ENCODE assay signal across 9 cellular contexts in genomic region chr10:25934673-25935139, GRCh38. TPM values are rescaled to one million over a fixed set of nuclear protein-coding genes. Genes with fewer than 3 reads are reported as not detected.
DNase-seq lines count a peak whose midpoint lies in the region; ATAC-seq, FAIRE-seq and TF ChIP-seq lines count a peak whose summit lies in the region.
"Had no signal": no experiment of that assay in that cellular context is flagged by ENCODE, and none has a peak within 500 bp of the region (broad histone marks: within the 10 kb centered on the region; RNA-seq: fewer than 3 reads in every experiment).

No MANE protein-coding gene starts in this region.

- dilution Hi-C loops in keratinocyte (cut with MboI; ENCODE audit: extremely low pct_ligation_motif_present, low sequenced_read_pairs): no loop called here

- no peaks in the 10 kb centered on the region for H3K9me3 Mint-ChIP-seq in H9
- H3K9me3 Mint-ChIP-seq in activated CD8-positive, alpha-beta T cell treated with anti-CD3 and anti-CD28 coated beads for 36 hours: no peaks in the 10 kb centered on the region

- peak overlapping the region; percentile 69 for H3K9ac ChIP-seq in H9 (ENCODE audit: extremely low read depth, insufficient read length, low read length)
- no peak overlapping the region for H3K9ac ChIP-seq in keratinocyte (ENCODE audit: control insufficient read depth, extremely low read depth, insufficient read depth, low read length)

- H4K91ac ChIP-seq in H9 (ENCODE audit: insufficient read length, low read depth, low read length): no peak overlapping the region

- no peaks in the 10 kb centered on the region for H3K9me1 ChIP-seq in keratinocyte (ENCODE audit: control insufficient read depth, extremely low read depth, insufficient read depth, low read length)

- H2BK120ac ChIP-seq in H9 (ENCODE audit: low read depth, low read length, poor library complexity, severe bottlenecking): no peak overlapping the region

- H3K4me3 ChIP-seq in keratinocyte (ENCODE audit: control insufficient read depth in 2 of 3, extremely low read depth in 1 of 3, insufficient read depth in 2 of 3, low read depth in 1 of 3, low read length in 3 of 3) (no peak overlapping the region), stomach (peak overlapping the region; percentile 30 to 44 (median 44))

- H3K9me3 ChIP-seq in H9 (ENCODE audit: control insufficient read depth, low read depth, low read length): no peaks in the 10 kb centered on the region
- no peaks in the 10 kb centered on the region for H3K9me3 ChIP-seq in keratinocyte (ENCODE audit: control insufficient read depth, low read depth, low read length)
- peaks cover 0 to 5% (median 0%) of the 10 kb centered on the region in 4 donors for H3K9me3 ChIP-seq in stomach

- POLR2A ChIA-PET in activated CD8-positive, alpha-beta T cell treated with anti-CD3 and anti-CD28 coated beads for 36 hours (lab: Charles Lee): no interaction called here

- H3K23me2 ChIP-seq in H9 (ENCODE audit: insufficient read length, low read depth, low read length, poor library complexity, severe bottlenecking): peaks cover 16% of the 10 kb centered on the region

- H3K18ac ChIP-seq in H9 (ENCODE audit: insufficient read length, low read depth, low read length): peak overlapping the region; percentile 10

- H3K27ac Mint-ChIP-seq in H9: peak overlapping the region in 2 of 3 experiments; percentile 18 to 88; a peak in 3 of 7 replicates
- H3K27ac Mint-ChIP-seq in activated CD8-positive, alpha-beta T cell treated with anti-CD3 and anti-CD28 coated beads for 36 hours: no peak overlapping the region

- H3K14ac ChIP-seq in H9 (ENCODE audit: insufficient read depth, low read length): peak overlapping the region; percentile 76; the same call in 1 of the 2 replicates

- H3K56ac ChIP-seq in H9 (ENCODE audit: insufficient read length, low read depth, low read length): no peak overlapping the region

- H3K4me1 ChIP-seq in H9 (ENCODE audit: insufficient read depth, low read length) (no peaks in the 10 kb centered on the region), keratinocyte (ENCODE audit: control insufficient read depth, extremely low read depth, insufficient read depth, low read length) (no peaks in the 10 kb centered on the region), stomach (peaks cover 0 to 16% (median 15%) of the 10 kb centered on the region in 4 donors)

- peaks cover 15% of the 10 kb centered on the region for H3K27me3 Mint-ChIP-seq in H9 (ENCODE audit: low read depth)
- H3K27me3 Mint-ChIP-seq in activated CD8-positive, alpha-beta T cell treated with anti-CD3 and anti-CD28 coated beads for 36 hours: peaks cover 32% of the 10 kb centered on the region

- intact Hi-C loops in activated CD8-positive, alpha-beta T cell treated with anti-CD3 and anti-CD28 coated beads for 36 hours (cut with micrococcal nuclease): no loop called here
- intact Hi-C loops in stomach (cut with DNase I; ENCODE audit: low total_unique reads): no loop called here

- H3K4me1 Mint-ChIP-seq in H9: peaks cover 13 to 15% of the 10 kb centered on the region in 2 experiments
- H3K4me1 Mint-ChIP-seq in activated CD8-positive, alpha-beta T cell treated with anti-CD3 and anti-CD28 coated beads for 36 hours (ENCODE audit: low read depth): peaks cover 10% of the 10 kb centered on the region

- TF ChIP-seq CTCF in H9 (conservative IDR thresholded peaks at IDR 0.05): peak; percentile 71
- peak; percentile 38 for TF ChIP-seq CTCF in activated CD8-positive, alpha-beta T cell treated with anti-CD3 and anti-CD28 coated beads for 36 hours (IDR thresholded peaks at IDR 0.05)
- TF ChIP-seq CTCF in keratinocyte (optimal IDR thresholded peaks at IDR 0.05 in 1 of 3, IDR thresholded peaks at IDR 0.05 in 1 of 3, conservative IDR thresholded peaks at IDR 0.05 in 1 of 3; ENCODE audit: extremely low read depth in 1 of 3, insufficient read depth in 2 of 3, low read length in 3 of 3): peak in 2 of 3 experiments; percentile 29 to 47
- TF ChIP-seq CTCF in stomach (IDR thresholded peaks at IDR 0.05): peak in 3 of 7 experiments; percentile 9 to 17 (median 12)

- no peaks in the 10 kb centered on the region for H3K79me1 ChIP-seq in H9 (ENCODE audit: insufficient read depth, low read depth, low read length, poor library complexity, severe bottlenecking)

- no peak for TF ChIP-seq POLR2A in stomach (IDR thresholded peaks at IDR 0.05)

- no peak for FAIRE-seq in keratinocyte (lab: Jason Lieb, UNC)

- H2BK15ac ChIP-seq in H9 (ENCODE audit: low read depth, low read length): no peak overlapping the region

- no peak overlapping the region for H2BK5ac ChIP-seq in H9 (ENCODE audit: insufficient read length, low read length)

- H3K36me3 ChIP-seq in keratinocyte (ENCODE audit: control insufficient read depth in 2 of 2, extremely low read depth in 1 of 2, insufficient read depth in 2 of 2, low read length in 2 of 2) (no peaks in the 10 kb centered on the region), stomach (no peaks in the 10 kb centered on the region)

- peak overlapping the region; percentile 89 for H3K4me2 ChIP-seq in H9 (ENCODE audit: insufficient read depth, insufficient read length, low read length)
- H3K4me2 ChIP-seq in keratinocyte (ENCODE audit: control insufficient read depth, extremely low read depth, insufficient read depth, low read depth, low read length): no peak overlapping the region

- H2AK5ac ChIP-seq in H9 (ENCODE audit: insufficient read length, low read length): no peak overlapping the region

- no peaks in the 10 kb centered on the region for H3K79me2 ChIP-seq in H9 (ENCODE audit: insufficient read depth, low read length)
- H3K79me2 ChIP-seq in keratinocyte (ENCODE audit: control insufficient read depth, insufficient read depth, low read length): no peaks in the 10 kb centered on the region

- peak; percentile 53 for ATAC-seq in activated CD8-positive, alpha-beta T cell treated with anti-CD3 and anti-CD28 coated beads for 36 hours
- no peak for ATAC-seq in GM21381 (IDR thresholded peaks at IDR 0.05; ENCODE audit: unreplicated experiment)

- no peak overlapping the region for H3K23ac ChIP-seq in H9 (ENCODE audit: insufficient read length, low read depth, low read length)

- DNase-seq in GM03348 (ENCODE audit: low spot score): peak; percentile 4
- peak; percentile 63 for DNase-seq in H9
- DNase-seq in activated CD8-positive, alpha-beta T cell treated with anti-CD3 and anti-CD28 coated beads for 36 hours: peak; percentile 27
- DNase-seq in keratinocyte (ENCODE audit: low read depth, low spot score): no peak
- no peak for DNase-seq in stomach
- no peak for DNase-seq in A172 (ENCODE audit: low spot score)
- DNase-seq in ureter (ENCODE audit: low spot score): no peak

- H3K27me3 ChIP-seq in H9 (ENCODE audit: insufficient read depth, low read length) (no peaks in the 10 kb centered on the region), keratinocyte (ENCODE audit: control insufficient read depth, extremely low read depth, insufficient read depth, low read length) (peaks cover 19% of the 10 kb centered on the region), stomach (peaks cover 6 to 48% (median 24%) of the 10 kb centered on the region in 3 donors)

- CTCF ChIA-PET in activated CD8-positive, alpha-beta T cell treated with anti-CD3 and anti-CD28 coated beads for 36 hours (lab: Charles Lee): interaction anchor here (0.6 to 1.7 kb wide), 4 partner anchors 9 to 60 kb away, joined by 3 read pairs; no protein-coding TSS in a partner anchor

- peak overlapping the region; percentile 81 to 96 for H3K4me3 Mint-ChIP-seq in H9
- H3K4me3 Mint-ChIP-seq in activated CD8-positive, alpha-beta T cell treated with anti-CD3 and anti-CD28 coated beads for 36 hours: peak overlapping the region; percentile 68

- H3K4ac ChIP-seq in H9 (ENCODE audit: low read depth, low read length): no peak overlapping the region

- no peak overlapping the region for H4K8ac ChIP-seq in H9 (replicated peaks; ENCODE audit: insufficient read length, low read depth, low read length)

- H2AFZ ChIP-seq in H9 (ENCODE audit: low read length): no peak overlapping the region
- no peak overlapping the region for H2AFZ ChIP-seq in keratinocyte (ENCODE audit: control insufficient read depth, low read length)

- H2BK20ac ChIP-seq in H9 (ENCODE audit: low read depth, low read length, poor library complexity, severe bottlenecking): no peak overlapping the region

- H3K36me3 Mint-ChIP-seq in H9 (ENCODE audit: insufficient read depth in 1 of 3, low read depth in 3 of 3): no peaks in the 10 kb centered on the region; a peak in 1 of 7 replicates
- H3K36me3 Mint-ChIP-seq in activated CD8-positive, alpha-beta T cell treated with anti-CD3 and anti-CD28 coated beads for 36 hours (ENCODE audit: low read depth): no peaks in the 10 kb centered on the region

- H3T11ph ChIP-seq in H9 (ENCODE audit: low read length): no peak overlapping the region

- H4K20me1 ChIP-seq in H9 (ENCODE audit: control insufficient read depth, insufficient read depth, insufficient read length) (no peaks in the 10 kb centered on the region), keratinocyte (ENCODE audit: control insufficient read depth, extremely low read depth, insufficient read depth, low read length) (no peaks in the 10 kb centered on the region)

- H4K5ac ChIP-seq in H9 (ENCODE audit: insufficient read length, low read depth, low read length): no peak overlapping the region

- peak overlapping the region; percentile 69 for H2BK12ac ChIP-seq in H9 (ENCODE audit: insufficient read length, low read depth, low read length)

- no peak overlapping the region for H3K27ac ChIP-seq in H9 (ENCODE audit: insufficient read length, low read depth, low read length)
- no peak overlapping the region for H3K27ac ChIP-seq in keratinocyte (ENCODE audit: control insufficient read depth, insufficient read depth, low read length)
- H3K27ac ChIP-seq in stomach: no peak overlapping the region

- TF ChIP-seq EP300 in stomach (IDR thresholded peaks at IDR 0.05): no peak

- WGBS in H9 (ENCODE audit: extremely low coverage, insufficient read length, low lambda C conversion rate): no CpG with 5 or more reads among the region's 32 CpGs
- WGBS in stomach, 5 donors: 1 to 2% (median 1%) methylated on average over 32 of the region's 32 CpGs

RNA-seq across cellular contexts. Expression of gene MYO3A, which starts 0.7 kb away (rescaled TPM):
- 4.3 and 4.9 TPM in 2 replicates for total RNA-seq in H9 (2021)
- not detected for total RNA-seq in activated CD8-positive, alpha-beta T cell treated with anti-CD3 and anti-CD28 coated beads for 36 hours
- not detected in 3 replicates for polyA plus RNA-seq in keratinocyte
- not detected for polyA plus RNA-seq in keratinocyte (2011; ENCODE audit: low read depth)
- polyA plus RNA-seq in keratinocyte (2011; cell fraction: cytosol; rRNA removed): not detected in 2 replicates
- polyA plus RNA-seq in keratinocyte (2011; cell fraction: nucleus; rRNA removed): not detected in 2 replicates
- polyA plus RNA-seq in keratinocyte (2012; ENCODE audit: low replicate concordance): not detected in 2 replicates
- not detected in 3 replicates for polyA minus RNA-seq in keratinocyte
- polyA minus RNA-seq in keratinocyte (2011; cell fraction: cytosol; rRNA and poly(A)+ RNA removed): not detected
- polyA minus RNA-seq in keratinocyte (2011; cell fraction: nucleus; rRNA and poly(A)+ RNA removed): not detected in 2 replicates
- total RNA-seq in stomach: 10 to 100 TPM in 1 of 5 donors, 1 to 10 TPM in 2, under 1 TPM in 1, not detected in 1; 0.45 to 29.8 (median 3.4) TPM
- under 1 TPM in 2 of 3 donors, not detected in 1; 0.55 to 0.81 TPM for polyA plus RNA-seq in stomach
- total RNA-seq in A172 (2014; rRNA removed; shearing (Covaris generic)): not detected in 2 replicates
- 0.70 TPM for total RNA-seq in ureter
- total RNA-seq: fibroblast of lung had no signal
- polyA plus RNA-seq: fibroblast of lung had no signal

Comparison
In these comparisons a context has a peak if more than half of its experiments do, and no peak if none do; other contexts are left out.
1. DNase-seq: peak in GM03348 (single experiment), H9 (single experiment) and activated CD8-positive, alpha-beta T cell treated with anti-CD3 and anti-CD28 coated beads for 36 hours (single experiment); none in keratinocyte (single experiment), stomach (single experiment), A172 (single experiment) and ureter (single experiment).
2. H3K4me3 ChIP-seq: peak in stomach (4 of 4); none in keratinocyte (0 of 3).